ENCODE assay signal across 1 cellular context in genomic region chr3:43686700-43687498, GRCh38.
A peak's percentile ranks its signal among the peaks of the same experiment; 100 is the strongest.
TF ChIP-seq lines count a peak whose summit lies in the region.

No MANE protein-coding gene starts in this region.

TF ChIP-seq in K562, 482 proteins besides CTCF, POLR2A, EP300 and RAD21 (continued from another document and continues in another):
- TF ChIP-seq, protein P1, sequence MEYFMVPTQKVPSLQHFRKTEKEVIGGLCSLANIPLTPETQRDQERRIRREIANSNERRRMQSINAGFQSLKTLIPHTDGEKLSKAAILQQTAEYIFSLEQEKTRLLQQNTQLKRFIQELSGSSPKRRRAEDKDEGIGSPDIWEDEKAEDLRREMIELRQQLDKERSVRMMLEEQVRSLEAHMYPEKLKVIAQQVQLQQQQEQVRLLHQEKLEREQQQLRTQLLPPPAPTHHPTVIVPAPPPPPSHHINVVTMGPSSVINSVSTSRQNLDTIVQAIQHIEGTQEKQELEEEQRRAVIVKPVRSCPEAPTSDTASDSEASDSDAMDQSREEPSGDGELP (CRISPR knock-in tag; IDR thresholded peaks at IDR 0.05; ENCODE audit: borderline replicate concordance), result peak; percentile 75
- TF ChIP-seq, protein P2, sequence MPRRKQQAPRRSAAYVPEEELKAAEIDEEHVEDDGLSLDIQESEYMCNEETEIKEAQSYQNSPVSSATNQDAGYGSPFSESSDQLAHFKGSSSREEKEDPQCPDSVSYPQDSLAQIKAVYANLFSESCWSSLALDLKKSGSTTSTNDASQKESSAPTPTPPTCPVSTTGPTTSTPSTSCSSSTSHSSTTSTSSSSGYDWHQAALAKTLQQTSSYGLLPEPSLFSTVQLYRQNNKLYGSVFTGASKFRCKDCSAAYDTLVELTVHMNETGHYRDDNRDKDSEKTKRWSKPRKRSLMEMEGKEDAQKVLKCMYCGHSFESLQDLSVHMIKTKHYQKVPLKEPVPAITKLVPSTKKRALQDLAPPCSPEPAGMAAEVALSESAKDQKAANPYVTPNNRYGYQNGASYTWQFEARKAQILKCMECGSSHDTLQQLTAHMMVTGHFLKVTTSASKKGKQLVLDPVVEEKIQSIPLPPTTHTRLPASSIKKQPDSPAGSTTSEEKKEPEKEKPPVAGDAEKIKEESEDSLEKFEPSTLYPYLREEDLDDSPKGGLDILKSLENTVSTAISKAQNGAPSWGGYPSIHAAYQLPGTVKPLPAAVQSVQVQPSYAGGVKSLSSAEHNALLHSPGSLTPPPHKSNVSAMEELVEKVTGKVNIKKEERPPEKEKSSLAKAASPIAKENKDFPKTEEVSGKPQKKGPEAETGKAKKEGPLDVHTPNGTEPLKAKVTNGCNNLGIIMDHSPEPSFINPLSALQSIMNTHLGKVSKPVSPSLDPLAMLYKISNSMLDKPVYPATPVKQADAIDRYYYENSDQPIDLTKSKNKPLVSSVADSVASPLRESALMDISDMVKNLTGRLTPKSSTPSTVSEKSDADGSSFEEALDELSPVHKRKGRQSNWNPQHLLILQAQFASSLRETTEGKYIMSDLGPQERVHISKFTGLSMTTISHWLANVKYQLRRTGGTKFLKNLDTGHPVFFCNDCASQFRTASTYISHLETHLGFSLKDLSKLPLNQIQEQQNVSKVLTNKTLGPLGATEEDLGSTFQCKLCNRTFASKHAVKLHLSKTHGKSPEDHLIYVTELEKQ (CRISPR knock-in tag; IDR thresholded peaks at IDR 0.05), result peak; percentile 4; the same call in 1 of the 2 replicates
- TF ChIP-seq ZKSCAN3 (CRISPR knock-in tag; IDR thresholded peaks at IDR 0.05), result no peak
- TF ChIP-seq IRF1 (CRISPR knock-in tag; IDR thresholded peaks at IDR 0.05; ENCODE audit: borderline replicate concordance), result no peak
- TF ChIP-seq HCFC1 (IDR thresholded peaks at IDR 0.05; ENCODE audit: low read depth, low read length), result peak; percentile 17; the same call in 1 of the 2 replicates
- peak; percentile 31; the same call in 1 of the 2 replicates for TF ChIP-seq ZNF212 (CRISPR knock-in tag; IDR thresholded peaks at IDR 0.05)
- peak; percentile 90 for TF ChIP-seq ZNF589 (CRISPR knock-in tag; IDR thresholded peaks at IDR 0.05; ENCODE audit: low read depth)
- no peak for TF ChIP-seq CBFA2T2 (conservative IDR thresholded peaks at IDR 0.05)
- TF ChIP-seq JUND (IDR thresholded peaks at IDR 0.05; ENCODE audit: borderline replicate concordance, low read depth, low read length), result peak; percentile 54; the same call in 1 of the 2 replicates
- peak; percentile 51; the same call in 2 of the 3 replicates for TF ChIP-seq JUND (tag; IDR thresholded peaks at IDR 0.05; ENCODE audit: borderline replicate concordance, low read depth, low read length)
- TF ChIP-seq NONO (IDR thresholded peaks at IDR 0.05; ENCODE audit: low read depth in 2 of 2, low read length in 1 of 2), result no peak
- peak; percentile 1 for TF ChIP-seq RBBP5 (IDR thresholded peaks at IDR 0.05; ENCODE audit: borderline replicate concordance, insufficient read depth, low read length, poor library complexity, severe bottlenecking)
- 0 out of 2 replicates have a peak, but pooled peaks have one; percentile 33 for TF ChIP-seq ZNF41 (CRISPR knock-in tag; conservative IDR thresholded peaks at IDR 0.05)
- peak; percentile 46 for TF ChIP-seq CREB1 (IDR thresholded peaks at IDR 0.05)
- no peak for TF ChIP-seq CREB1 (CRISPR knock-in tag; IDR thresholded peaks at IDR 0.05)
- peak; percentile 17; the same call in 1 of the 2 replicates for TF ChIP-seq ZNF668 (CRISPR knock-in tag; IDR thresholded peaks at IDR 0.05)
- TF ChIP-seq ZNF175 (CRISPR knock-in tag; IDR thresholded peaks at IDR 0.05; ENCODE audit: low read depth), result peak; percentile 76
- TF ChIP-seq PRMT5 (CRISPR knock-in tag; IDR thresholded peaks at IDR 0.05), result no peak
- TF ChIP-seq TBP (optimal IDR thresholded peaks at IDR 0.05; ENCODE audit: low read depth, low read length), result peak; percentile 21
- TF ChIP-seq ZNF354B (CRISPR knock-in tag; IDR thresholded peaks at IDR 0.05), result peak; percentile 57; the same call in 1 of the 2 replicates
- TF ChIP-seq, protein P3, sequence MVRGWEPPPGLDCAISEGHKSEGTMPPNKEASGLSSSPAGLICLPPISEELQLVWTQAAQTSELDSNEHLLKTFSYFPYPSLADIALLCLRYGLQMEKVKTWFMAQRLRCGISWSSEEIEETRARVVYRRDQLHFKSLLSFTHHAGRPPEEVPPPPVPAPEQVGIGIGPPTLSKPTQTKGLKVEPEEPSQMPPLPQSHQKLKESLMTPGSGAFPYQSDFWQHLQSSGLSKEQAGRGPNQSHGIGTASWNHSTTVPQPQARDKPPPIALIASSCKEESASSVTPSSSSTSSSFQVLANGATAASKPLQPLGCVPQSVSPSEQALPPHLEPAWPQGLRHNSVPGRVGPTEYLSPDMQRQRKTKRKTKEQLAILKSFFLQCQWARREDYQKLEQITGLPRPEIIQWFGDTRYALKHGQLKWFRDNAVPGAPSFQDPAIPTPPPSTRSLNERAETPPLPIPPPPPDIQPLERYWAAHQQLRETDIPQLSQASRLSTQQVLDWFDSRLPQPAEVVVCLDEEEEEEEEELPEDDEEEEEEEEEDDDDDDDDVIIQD (CRISPR knock-in tag; IDR thresholded peaks at IDR 0.05), result 0 out of 2 replicates have a peak, but pooled peaks have one; percentile 42
- TF ChIP-seq, protein P4, sequence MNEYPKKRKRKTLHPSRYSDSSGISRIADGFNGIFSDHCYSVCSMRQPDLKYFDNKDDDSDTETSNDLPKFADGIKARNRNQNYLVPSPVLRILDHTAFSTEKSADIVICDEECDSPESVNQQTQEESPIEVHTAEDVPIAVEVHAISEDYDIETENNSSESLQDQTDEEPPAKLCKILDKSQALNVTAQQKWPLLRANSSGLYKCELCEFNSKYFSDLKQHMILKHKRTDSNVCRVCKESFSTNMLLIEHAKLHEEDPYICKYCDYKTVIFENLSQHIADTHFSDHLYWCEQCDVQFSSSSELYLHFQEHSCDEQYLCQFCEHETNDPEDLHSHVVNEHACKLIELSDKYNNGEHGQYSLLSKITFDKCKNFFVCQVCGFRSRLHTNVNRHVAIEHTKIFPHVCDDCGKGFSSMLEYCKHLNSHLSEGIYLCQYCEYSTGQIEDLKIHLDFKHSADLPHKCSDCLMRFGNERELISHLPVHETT (CRISPR knock-in tag; conservative IDR thresholded peaks at IDR 0.05 in 1 of 2, IDR thresholded peaks at IDR 0.05 in 1 of 2), result peak in 1 of 2 experiments; percentile 68; a peak in 2 of 4 replicates
- TF ChIP-seq BHLHE40 (IDR thresholded peaks at IDR 0.05; ENCODE audit: low read length), result peak; percentile 76
- TF ChIP-seq, protein P5, sequence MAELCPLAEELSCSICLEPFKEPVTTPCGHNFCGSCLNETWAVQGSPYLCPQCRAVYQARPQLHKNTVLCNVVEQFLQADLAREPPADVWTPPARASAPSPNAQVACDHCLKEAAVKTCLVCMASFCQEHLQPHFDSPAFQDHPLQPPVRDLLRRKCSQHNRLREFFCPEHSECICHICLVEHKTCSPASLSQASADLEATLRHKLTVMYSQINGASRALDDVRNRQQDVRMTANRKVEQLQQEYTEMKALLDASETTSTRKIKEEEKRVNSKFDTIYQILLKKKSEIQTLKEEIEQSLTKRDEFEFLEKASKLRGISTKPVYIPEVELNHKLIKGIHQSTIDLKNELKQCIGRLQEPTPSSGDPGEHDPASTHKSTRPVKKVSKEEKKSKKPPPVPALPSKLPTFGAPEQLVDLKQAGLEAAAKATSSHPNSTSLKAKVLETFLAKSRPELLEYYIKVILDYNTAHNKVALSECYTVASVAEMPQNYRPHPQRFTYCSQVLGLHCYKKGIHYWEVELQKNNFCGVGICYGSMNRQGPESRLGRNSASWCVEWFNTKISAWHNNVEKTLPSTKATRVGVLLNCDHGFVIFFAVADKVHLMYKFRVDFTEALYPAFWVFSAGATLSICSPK (IDR thresholded peaks at IDR 0.05; ENCODE audit: borderline replicate concordance), result no peak
- TF ChIP-seq SIN3B (IDR thresholded peaks at IDR 0.05; ENCODE audit: low read depth), result no peak
- no peak for TF ChIP-seq POLR3G (IDR thresholded peaks at IDR 0.05; ENCODE audit: extremely low read depth, insufficient read length, insufficient replicate concordance)
- TF ChIP-seq JUNB (CRISPR knock-in tag; conservative IDR thresholded peaks at IDR 0.05), result no peak
- peak; percentile 91 for TF ChIP-seq RAD51 (IDR thresholded peaks at IDR 0.05; ENCODE audit: borderline replicate concordance, low read depth)
- no peak for TF ChIP-seq ZNF407 (IDR thresholded peaks at IDR 0.05; ENCODE audit: low read depth)
- TF ChIP-seq ZNF551 (CRISPR knock-in tag; IDR thresholded peaks at IDR 0.05), result no peak
- 0 out of 2 replicates have a peak, but pooled peaks have one; percentile 23 for TF ChIP-seq CBX1 (IDR thresholded peaks at IDR 0.05; ENCODE audit: low read depth)
- TF ChIP-seq FOXP1 (CRISPR knock-in tag; IDR thresholded peaks at IDR 0.05), result 0 out of 2 replicates have a peak, but pooled peaks have one; percentile 54
- no peak for TF ChIP-seq CHCHD3 (CRISPR knock-in tag; IDR thresholded peaks at IDR 0.05)
- no peak for TF ChIP-seq MXI1 (IDR thresholded peaks at IDR 0.05; ENCODE audit: low read depth, low read length)
- TF ChIP-seq HMGN3 (IDR thresholded peaks at IDR 0.05; ENCODE audit: borderline replicate concordance, extremely low read depth, insufficient read length, low read depth, low read length), result peak; percentile 37
- no peak for TF ChIP-seq HDGF (IDR thresholded peaks at IDR 0.05)
- no peak for TF ChIP-seq ZNF24 (IDR thresholded peaks at IDR 0.05)
- TF ChIP-seq USF2 (CRISPR knock-in tag; IDR thresholded peaks at IDR 0.05), result peak; percentile 54; the same call in 1 of the 2 replicates
- no peak for TF ChIP-seq ELK1 (CRISPR knock-in tag; IDR thresholded peaks at IDR 0.05)
- TF ChIP-seq RBM39 (optimal IDR thresholded peaks at IDR 0.05; ENCODE audit: low read depth, low read length), result no peak
- TF ChIP-seq NCOR1 (IDR thresholded peaks at IDR 0.05), result no peak
- 0 out of 2 replicates have a peak, but pooled peaks have one; percentile 28 for TF ChIP-seq HEY1 (CRISPR knock-in tag; IDR thresholded peaks at IDR 0.05; ENCODE audit: borderline replicate concordance)
- no peak for TF ChIP-seq ZNF445 (CRISPR knock-in tag; IDR thresholded peaks at IDR 0.05; ENCODE audit: low read depth)
